In genomic region chr12:49050507-49051372, GRCh38 we compare ENCODE assay signal across 21 cellular contexts. TPM values are rescaled to one million over a fixed set of nuclear protein-coding genes. Genes with fewer than 3 reads are reported as not detected.
DNase-seq lines count a peak whose midpoint lies in the region; ATAC-seq, FAIRE-seq and TF ChIP-seq lines count a peak whose summit lies in the region.
"Had no signal": no experiment of that assay in that cellular context is flagged by ENCODE, and none has a peak within 500 bp of the region (broad histone marks: within the 10 kb centered on the region; RNA-seq: fewer than 3 reads in every experiment).

No MANE protein-coding gene starts in this region.

- H4K5ac ChIP-seq in IMR-90 (ENCODE audit: low read depth, low read length), result no peak overlapping the region

- no peak overlapping the region for H2BK15ac ChIP-seq in IMR-90 (ENCODE audit: low read depth, low read length)

- H3K9ac ChIP-seq in IMR-90 (ENCODE audit: low read depth, low read length), result no peak overlapping the region
- H3K9ac ChIP-seq in kidney (ENCODE audit: low read length in 2 of 2), result no peak overlapping the region

- no peaks in the 10 kb centered on the region for H3K27me3 Mint-ChIP-seq in CD8-positive, alpha-beta T cell (ENCODE audit: low read depth)

- no peak overlapping the region for H3K4me3 ChIP-seq in CD8-positive, alpha-beta T cell (ENCODE audit: low read depth, low read length)
- H3K4me3 ChIP-seq in IMR-90 (ENCODE audit: insufficient read depth, low read depth, low read length), result no peak overlapping the region
- H3K4me3 ChIP-seq in kidney (ENCODE audit: low read length in 2 of 2), result no peak overlapping the region

- H3K36me3 Mint-ChIP-seq in CD8-positive, alpha-beta T cell, result peaks cover 92% of the 10 kb centered on the region
- peaks cover 100% of the 10 kb centered on the region for H3K36me3 Mint-ChIP-seq in stimulated activated effector memory CD8-positive, alpha-beta T cell treated with anti-CD3 and anti-CD28 coated beads, Interleukin-12 subunit alpha, Interleukin-12 subunit beta, amount 100 ng/mL, for 72 hours

- CTCF ChIA-PET in CD8-positive, alpha-beta T cell (lab: Charles Lee), result interaction anchor here (1.0 to 1.6 kb wide), 3 partner anchors 9 to 48 kb away, joined by 3 to 11 read pairs (median 3); no protein-coding TSS in a partner anchor
- CTCF ChIA-PET in IMR-90 (lab: Yijun Ruan, JAX), result no interaction called here

- in situ Hi-C loops in IMR-90 (cut with MboI; ENCODE audit: low sequenced_read_pairs), result no loop called here

- H3K18ac ChIP-seq in IMR-90 (ENCODE audit: low read depth, low read length), result no peak overlapping the region

- peaks cover 10% of the 10 kb centered on the region for H3K4me1 ChIP-seq in CD8-positive, alpha-beta T cell (ENCODE audit: insufficient read depth, low read length)
- H3K4me1 ChIP-seq in IMR-90 (ENCODE audit: control insufficient read depth, insufficient read depth, low read length) (peaks cover 7% of the 10 kb centered on the region), kidney (ENCODE audit: control insufficient read depth in 1 of 2, insufficient read depth in 1 of 2, low read depth in 1 of 2, low read length in 2 of 2) (peaks cover 0 to 3% of the 10 kb centered on the region in 2 donors)

- H3K14ac ChIP-seq in IMR-90 (replicated peaks; ENCODE audit: low read depth, low read length), result no peak overlapping the region; the same call in 1 of the 2 replicates

- TF ChIP-seq POLR2A in IMR-90 (IDR thresholded peaks at IDR 0.05; ENCODE audit: low read depth, low read length), result no peak

- H3K9me3 ChIP-seq in CD8-positive, alpha-beta T cell (ENCODE audit: low read length), result no peaks in the 10 kb centered on the region
- H3K9me3 ChIP-seq in IMR-90 (ENCODE audit: control insufficient read depth, insufficient read depth, low read length) (no peaks in the 10 kb centered on the region), kidney (ENCODE audit: control insufficient read depth in 1 of 2, low read length in 2 of 2) (no peaks in the 10 kb centered on the region)

- H3K4ac ChIP-seq in IMR-90 (ENCODE audit: low read depth, low read length), result no peak overlapping the region; the same call in 1 of the 2 replicates

- H2AK5ac ChIP-seq in IMR-90 (ENCODE audit: low read depth, low read length), result 0 out of 2 replicates have a peak overlapping the region, but pooled peaks have one; percentile 58

- peaks cover 77% of the 10 kb centered on the region for H3K36me3 ChIP-seq in CD8-positive, alpha-beta T cell (ENCODE audit: insufficient read depth, low read length)
- H3K36me3 ChIP-seq in IMR-90 (ENCODE audit: control insufficient read depth, insufficient read depth, low read length), result peaks cover 86% of the 10 kb centered on the region
- H3K36me3 ChIP-seq in kidney (ENCODE audit: control insufficient read depth in 1 of 2, insufficient read depth in 2 of 2, low read length in 2 of 2), result peaks cover 58 to 76% of the 10 kb centered on the region in 2 donors

- no peak overlapping the region for H2BK20ac ChIP-seq in IMR-90 (ENCODE audit: low read depth, low read length)

- TF ChIP-seq RAD21 in IMR-90 (IDR thresholded peaks at IDR 0.05; ENCODE audit: low read length), result no peak

- DNase-seq in CD8-positive, alpha-beta T cell, result no peak
- DNase-seq in IMR-90, result no peak
- peak; percentile 43 for DNase-seq in kidney
- no peak for DNase-seq in stimulated activated effector memory CD8-positive, alpha-beta T cell treated with anti-CD3 and anti-CD28 coated beads, Interleukin-12 subunit alpha, Interleukin-12 subunit beta, amount 100 ng/mL, for 72 hours (ENCODE audit: low spot score in 2 of 2)
- no peak for DNase-seq in RPMI8226
- DNase-seq in activated naive CD4-positive, alpha-beta T cell (lab: John Stamatoyannopoulos, UW), result no peak
- DNase-seq: ACHN; DMS 273 treated with DMSO at 0.1 percent for 48 hours; GOT3; KBM-7; NCI-H1105 treated with DMSO at 0.1 percent for 48 hours; NCI-H1694; NCI-H510A; NCI-H748 treated with DMSO at 0.1 percent for 48 hours; NK-92 treated with Interleukin-12 subunit alpha and Interleukin-12 subunit beta, amount 100 ng/mL, for 24 hours; SHP77 treated with DMSO at 0.1 percent for 48 hours had no signal

- peaks cover 83% of the 10 kb centered on the region for H4K20me1 ChIP-seq in IMR-90 (ENCODE audit: insufficient read depth, low read length)

- H3K23ac ChIP-seq in IMR-90 (ENCODE audit: low read depth, low read length), result 0 out of 2 replicates have a peak overlapping the region, but pooled peaks have one; percentile 67

- 90% methylated on average over 2 of the region's 13 CpGs; no CpG with 5 or more reads in 1 of the 2 experiments for WGBS in IMR-90 (ENCODE audit: extremely low coverage in 2 of 2, insufficient read length in 1 of 2), 2 experiments

- no peak overlapping the region for H3K56ac ChIP-seq in IMR-90 (ENCODE audit: extremely low read depth, insufficient read depth, low read length)

- peaks cover 49 to 89% of the 10 kb centered on the region in 2 experiments for H3K79me1 ChIP-seq in IMR-90 (ENCODE audit: low read depth in 1 of 2, low read length in 2 of 2)

- intact Hi-C loops in CD8-positive, alpha-beta T cell (cut with DNase I, micrococcal nuclease), result no loop called here
- intact Hi-C loops in IMR-90 (cut with micrococcal nuclease) (no loop called here), kidney (cut with DNase I) (no loop called here)

- no peaks in the 10 kb centered on the region for H3K9me3 Mint-ChIP-seq in CD8-positive, alpha-beta T cell
- H3K9me3 Mint-ChIP-seq in stimulated activated effector memory CD8-positive, alpha-beta T cell treated with anti-CD3 and anti-CD28 coated beads, Interleukin-12 subunit alpha, Interleukin-12 subunit beta, amount 100 ng/mL, for 72 hours, result no peaks in the 10 kb centered on the region

- ATAC-seq in CD8-positive, alpha-beta T cell, result no peak
- ATAC-seq in IMR-90 (ENCODE audit: low read depth) (no peak), GM18520 (IDR thresholded peaks at IDR 0.05; ENCODE audit: unreplicated experiment) (no peak)
- ATAC-seq in stimulated activated effector memory CD8-positive, alpha-beta T cell treated with anti-CD3 and anti-CD28 coated beads, Interleukin-12 subunit alpha, Interleukin-12 subunit beta, amount 100 ng/mL, for 72 hours, result no peak
- ATAC-seq: HCT116 had no signal

- H3K27ac ChIP-seq in CD8-positive, alpha-beta T cell (ENCODE audit: low read depth, low read length), result no peak overlapping the region
- H3K27ac ChIP-seq in IMR-90 (ENCODE audit: insufficient read depth, low read length) (no peak overlapping the region), kidney (ENCODE audit: low read depth in 2 of 2, low read length in 2 of 2) (no peak overlapping the region)
- H3K27ac ChIP-seq: C4-2B had no signal

- BruUV-seq in IMR-90 (replicated peaks; lab: Mats Ljungman, UMichigan), result TSS peak; percentile 53

- H2AK9ac ChIP-seq in IMR-90 (replicated peaks; ENCODE audit: low read depth, low read length, poor library complexity), result peak overlapping the region; percentile 34

- H3K27me3 ChIP-seq in CD8-positive, alpha-beta T cell (ENCODE audit: insufficient read depth, low read length), result no peaks in the 10 kb centered on the region
- H3K27me3 ChIP-seq in IMR-90 (ENCODE audit: control insufficient read depth, insufficient read depth, low read length), result no peaks in the 10 kb centered on the region

- no peak for TF ChIP-seq CTCF in CD8-positive, alpha-beta T cell (IDR thresholded peaks at IDR 0.05)
- no peak for TF ChIP-seq CTCF in IMR-90 (conservative IDR thresholded peaks at IDR 0.05; ENCODE audit: low read depth, low read length)
- TF ChIP-seq CTCF in kidney (IDR thresholded peaks at IDR 0.05; ENCODE audit: borderline replicate concordance, extremely low read depth, insufficient read depth), result no peak

- H3K4me3 Mint-ChIP-seq in CD8-positive, alpha-beta T cell, result no peak overlapping the region
- H3K4me3 Mint-ChIP-seq in stimulated activated effector memory CD8-positive, alpha-beta T cell treated with anti-CD3 and anti-CD28 coated beads, Interleukin-12 subunit alpha, Interleukin-12 subunit beta, amount 100 ng/mL, for 72 hours, result no peak overlapping the region

- no peak overlapping the region for H4K8ac ChIP-seq in IMR-90 (ENCODE audit: low read depth in 2 of 2, low read length in 2 of 2)

- H4K91ac ChIP-seq in IMR-90 (ENCODE audit: insufficient read depth, low read depth, low read length), result no peak overlapping the region

- no peak overlapping the region for H3K4me2 ChIP-seq in IMR-90 (ENCODE audit: low read depth, low read length)

- POLR2A ChIA-PET in CD8-positive, alpha-beta T cell (lab: Charles Lee), result no interaction called here
- POLR2A ChIA-PET in IMR-90 (lab: Charles Lee; ENCODE audit: unreplicated experiment), result no interaction called here

- peaks cover 20% of the 10 kb centered on the region for H3K4me1 Mint-ChIP-seq in CD8-positive, alpha-beta T cell (ENCODE audit: low read depth)
- H3K4me1 Mint-ChIP-seq in stimulated activated effector memory CD8-positive, alpha-beta T cell treated with anti-CD3 and anti-CD28 coated beads, Interleukin-12 subunit alpha, Interleukin-12 subunit beta, amount 100 ng/mL, for 72 hours, result peaks cover 40% of the 10 kb centered on the region

- no peak for FAIRE-seq in kidney (lab: Jason Lieb, UNC)
- FAIRE-seq: G401.6, GM19239 had no signal

- H3K9me1 ChIP-seq in IMR-90 (ENCODE audit: insufficient read depth, low read length), result peaks cover 21% of the 10 kb centered on the region

- dilution Hi-C loops in IMR-90 (cut with HindIII; ENCODE audit: low sequenced_read_pairs, unreplicated experiment), result no loop called here

- H2BK5ac ChIP-seq in IMR-90 (ENCODE audit: low read depth, low read length, poor library complexity, severe bottlenecking), result peak overlapping the region; percentile 68

- peak overlapping the region; percentile 66 for H3K27ac Mint-ChIP-seq in CD8-positive, alpha-beta T cell
- peak overlapping the region; percentile 43 for H3K27ac Mint-ChIP-seq in stimulated activated effector memory CD8-positive, alpha-beta T cell treated with anti-CD3 and anti-CD28 coated beads, Interleukin-12 subunit alpha, Interleukin-12 subunit beta, amount 100 ng/mL, for 72 hours

- H2BK120ac ChIP-seq in IMR-90 (ENCODE audit: low read depth, low read length), result no peak overlapping the region

- H2AFZ ChIP-seq in IMR-90 (replicated peaks; ENCODE audit: low read length, poor library complexity), result no peak overlapping the region

RNA-seq across cellular contexts. Expression of gene KMT2D, which starts 9.9 kb away (rescaled TPM):
- 100 to 1,000 TPM; 112 to 127 TPM for total RNA-seq in CD8-positive, alpha-beta T cell
- 6.6 and 10.0 TPM in 2 replicates for total RNA-seq in IMR-90 (2012; rRNA removed)
- polyA plus RNA-seq in IMR-90 (2012; rRNA removed), result 24.8 and 25.2 TPM in 2 replicates
- 11.3 and 13.1 TPM in 2 replicates for polyA plus RNA-seq in IMR-90 (2012; cell fraction: cytosol; rRNA removed)
- polyA plus RNA-seq in IMR-90 (2012; cell fraction: nucleus; rRNA removed; ENCODE audit: low replicate concordance), result 81.4 and 106 TPM in 2 replicates
- total RNA-seq in kidney, result 89.9 TPM
- polyA plus RNA-seq in kidney (ENCODE audit: insufficient read depth, low read depth, low replicate concordance), result 5.0 TPM

RNA-seq across cellular contexts. Expression of gene RHEBL1, which starts 19.0 kb away (rescaled TPM):
- total RNA-seq in CD8-positive, alpha-beta T cell, result 1 to 10 TPM; 4.7 to 5.6 TPM
- total RNA-seq in IMR-90 (2012; rRNA removed), result 0.56 and 0.72 TPM in 2 replicates
- 0.39 and 0.62 TPM in 2 replicates for polyA plus RNA-seq in IMR-90 (2012; rRNA removed)
- polyA plus RNA-seq in IMR-90 (2012; cell fraction: cytosol; rRNA removed), result 0.49 TPM in 1 of 2 replicates, not detected in the other
- 0.39 and 0.55 TPM in 2 replicates for polyA plus RNA-seq in IMR-90 (2012; cell fraction: nucleus; rRNA removed; ENCODE audit: low replicate concordance)
- 0.69 TPM for total RNA-seq in kidney
- 0.52 TPM for polyA plus RNA-seq in kidney (ENCODE audit: insufficient read depth, low read depth, low replicate concordance)

RNA-seq across cellular contexts. Expression of gene PRKAG1, which starts 32.2 kb away (rescaled TPM):
- 10 to 100 TPM; 30.2 to 34.3 TPM for total RNA-seq in CD8-positive, alpha-beta T cell
- total RNA-seq in IMR-90 (2012; rRNA removed) (76.4 and 106 TPM in 2 replicates), kidney (57.1 TPM)
- polyA plus RNA-seq in IMR-90 (2012; rRNA removed) (67.8 and 81.1 TPM in 2 replicates), kidney (ENCODE audit: insufficient read depth, low read depth, low replicate concordance) (58.4 TPM)
- polyA plus RNA-seq in IMR-90 (2012; cell fraction: cytosol; rRNA removed), result 32.2 and 43.2 TPM in 2 replicates
- 17.6 and 73.2 TPM in 2 replicates for polyA plus RNA-seq in IMR-90 (2012; cell fraction: nucleus; rRNA removed; ENCODE audit: low replicate concordance)

RNA-seq across cellular contexts. Expression of gene DHH, which starts 43.9 kb away (rescaled TPM):
- under 1 TPM; 0.71 to 0.78 TPM for total RNA-seq in CD8-positive, alpha-beta T cell
- total RNA-seq in IMR-90 (2012; rRNA removed) (under 0.01 TPM in 2 replicates), kidney (1.6 TPM)
- polyA plus RNA-seq in IMR-90 (2012; rRNA removed) (0.01 and 0.07 TPM in 2 replicates), kidney (ENCODE audit: insufficient read depth, low read depth, low replicate concordance) (0.54 TPM)
- 0.01 and 0.05 TPM in 2 replicates for polyA plus RNA-seq in IMR-90 (2012; cell fraction: cytosol; rRNA removed)
- polyA plus RNA-seq in IMR-90 (2012; cell fraction: nucleus; rRNA removed; ENCODE audit: low replicate concordance), result 0.08 and 0.25 TPM in 2 replicates

RNA-seq across cellular contexts. Expression of gene DDN, which starts 51.6 kb away (rescaled TPM):
- 1 to 10 TPM; 1.3 TPM for total RNA-seq in CD8-positive, alpha-beta T cell
- total RNA-seq in IMR-90 (2012; rRNA removed) (under 0.01 and 0.18 TPM in 2 replicates), kidney (not detected)
- polyA plus RNA-seq in IMR-90 (2012; rRNA removed) (0.21 and 0.22 TPM in 2 replicates), kidney (ENCODE audit: insufficient read depth, low read depth, low replicate concordance) (27.0 TPM)
- 0.05 and 0.10 TPM in 2 replicates for polyA plus RNA-seq in IMR-90 (2012; cell fraction: cytosol; rRNA removed)
- polyA plus RNA-seq in IMR-90 (2012; cell fraction: nucleus; rRNA removed; ENCODE audit: low replicate concordance), result 0.95 and 1.1 TPM in 2 replicates
